In the genomic region with DNA sequence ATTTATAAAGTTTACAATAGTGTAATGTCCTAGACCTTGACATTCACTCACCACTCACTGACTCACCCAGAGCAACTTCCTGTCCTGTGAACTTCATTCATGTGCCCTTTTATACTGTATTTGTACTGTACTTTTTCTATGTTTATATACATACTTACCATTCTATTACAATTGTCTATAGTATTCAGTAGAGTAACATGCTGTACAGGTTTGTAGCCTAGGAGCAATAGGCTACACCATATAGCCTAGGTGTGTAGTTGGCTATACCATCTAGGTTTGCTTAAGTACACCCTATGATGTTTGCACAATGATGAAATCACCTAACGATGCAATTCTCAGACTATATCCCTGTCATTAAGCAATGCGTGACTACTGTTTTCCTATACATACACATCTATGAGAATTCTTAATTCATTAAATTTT, we compare ENCODE assay signal across 1 cellular context.
TF ChIP-seq lines count a peak whose summit lies in the region.

No MANE protein-coding gene starts in this region.

TF ChIP-seq in HepG2, 621 proteins besides CTCF, POLR2A, EP300 and RAD21 (continued from another document):
- TF ChIP-seq, protein P1, sequence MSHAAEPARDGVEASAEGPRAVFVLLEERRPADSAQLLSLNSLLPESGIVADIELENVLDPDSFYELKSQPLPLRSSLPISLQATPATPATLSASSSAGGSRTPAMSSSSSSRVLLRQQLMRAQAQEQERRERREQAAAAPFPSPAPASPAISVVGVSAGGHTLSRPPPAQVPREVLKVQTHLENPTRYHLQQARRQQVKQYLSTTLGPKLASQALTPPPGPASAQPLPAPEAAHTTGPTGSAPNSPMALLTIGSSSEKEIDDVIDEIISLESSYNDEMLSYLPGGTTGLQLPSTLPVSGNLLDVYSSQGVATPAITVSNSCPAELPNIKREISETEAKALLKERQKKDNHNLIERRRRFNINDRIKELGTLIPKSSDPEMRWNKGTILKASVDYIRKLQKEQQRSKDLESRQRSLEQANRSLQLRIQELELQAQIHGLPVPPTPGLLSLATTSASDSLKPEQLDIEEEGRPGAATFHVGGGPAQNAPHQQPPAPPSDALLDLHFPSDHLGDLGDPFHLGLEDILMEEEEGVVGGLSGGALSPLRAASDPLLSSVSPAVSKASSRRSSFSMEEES (CRISPR knock-in tag; IDR thresholded peaks at IDR 0.05): no peak; the same call in 1 of the 2 replicates
- TF ChIP-seq DNMT1 (CRISPR knock-in tag; IDR thresholded peaks at IDR 0.05) (no peak), ZNF232 (CRISPR knock-in tag; IDR thresholded peaks at IDR 0.05; ENCODE audit: borderline replicate concordance) (no peak), SRSF1 (optimal IDR thresholded peaks at IDR 0.05; ENCODE audit: low read depth, low read length) (no peak), HDAC2 (CRISPR knock-in tag; IDR thresholded peaks at IDR 0.05) (peak; percentile 30; the same call in 1 of the 2 replicates), ZEB1 (IDR thresholded peaks at IDR 0.05; ENCODE audit: insufficient replicate concordance, low read depth) (no peak), ZNF709 (CRISPR knock-in tag; IDR thresholded peaks at IDR 0.05) (no peak), ZSCAN9 (CRISPR knock-in tag; IDR thresholded peaks at IDR 0.05; ENCODE audit: borderline replicate concordance) (0 out of 2 replicates have a peak, but pooled peaks have one; percentile 24), SP1 (IDR thresholded peaks at IDR 0.05) (no peak), SP1 (CRISPR knock-in tag; IDR thresholded peaks at IDR 0.05) (no peak), YEATS2 (CRISPR knock-in tag; IDR thresholded peaks at IDR 0.05; ENCODE audit: borderline replicate concordance) (no peak), YY1 (IDR thresholded peaks at IDR 0.05; ENCODE audit: insufficient read depth, insufficient replicate concordance, low read depth, low read length) (no peak), CENPT (CRISPR knock-in tag; IDR thresholded peaks at IDR 0.05; ENCODE audit: low read depth) (no peak), ZC3H13 (CRISPR knock-in tag; IDR thresholded peaks at IDR 0.05) (no peak), SRSF9 (IDR thresholded peaks at IDR 0.05; ENCODE audit: borderline replicate concordance, insufficient read depth, low read depth, low read length, poor library complexity, severe bottlenecking) (no peak), TRIM24 (CRISPR knock-in tag; IDR thresholded peaks at IDR 0.05) (no peak), NFYC (CRISPR knock-in tag; IDR thresholded peaks at IDR 0.05) (no peak), EEA1 (CRISPR knock-in tag; IDR thresholded peaks at IDR 0.05; ENCODE audit: borderline replicate concordance) (no peak), ZNF747 (CRISPR knock-in tag; IDR thresholded peaks at IDR 0.05; ENCODE audit: borderline replicate concordance) (no peak)
- TF ChIP-seq, protein P2, sequence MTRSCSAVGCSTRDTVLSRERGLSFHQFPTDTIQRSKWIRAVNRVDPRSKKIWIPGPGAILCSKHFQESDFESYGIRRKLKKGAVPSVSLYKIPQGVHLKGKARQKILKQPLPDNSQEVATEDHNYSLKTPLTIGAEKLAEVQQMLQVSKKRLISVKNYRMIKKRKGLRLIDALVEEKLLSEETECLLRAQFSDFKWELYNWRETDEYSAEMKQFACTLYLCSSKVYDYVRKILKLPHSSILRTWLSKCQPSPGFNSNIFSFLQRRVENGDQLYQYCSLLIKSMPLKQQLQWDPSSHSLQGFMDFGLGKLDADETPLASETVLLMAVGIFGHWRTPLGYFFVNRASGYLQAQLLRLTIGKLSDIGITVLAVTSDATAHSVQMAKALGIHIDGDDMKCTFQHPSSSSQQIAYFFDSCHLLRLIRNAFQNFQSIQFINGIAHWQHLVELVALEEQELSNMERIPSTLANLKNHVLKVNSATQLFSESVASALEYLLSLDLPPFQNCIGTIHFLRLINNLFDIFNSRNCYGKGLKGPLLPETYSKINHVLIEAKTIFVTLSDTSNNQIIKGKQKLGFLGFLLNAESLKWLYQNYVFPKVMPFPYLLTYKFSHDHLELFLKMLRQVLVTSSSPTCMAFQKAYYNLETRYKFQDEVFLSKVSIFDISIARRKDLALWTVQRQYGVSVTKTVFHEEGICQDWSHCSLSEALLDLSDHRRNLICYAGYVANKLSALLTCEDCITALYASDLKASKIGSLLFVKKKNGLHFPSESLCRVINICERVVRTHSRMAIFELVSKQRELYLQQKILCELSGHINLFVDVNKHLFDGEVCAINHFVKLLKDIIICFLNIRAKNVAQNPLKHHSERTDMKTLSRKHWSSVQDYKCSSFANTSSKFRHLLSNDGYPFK (CRISPR knock-in tag; IDR thresholded peaks at IDR 0.05; ENCODE audit: borderline replicate concordance): no peak
- TF ChIP-seq, protein P3, sequence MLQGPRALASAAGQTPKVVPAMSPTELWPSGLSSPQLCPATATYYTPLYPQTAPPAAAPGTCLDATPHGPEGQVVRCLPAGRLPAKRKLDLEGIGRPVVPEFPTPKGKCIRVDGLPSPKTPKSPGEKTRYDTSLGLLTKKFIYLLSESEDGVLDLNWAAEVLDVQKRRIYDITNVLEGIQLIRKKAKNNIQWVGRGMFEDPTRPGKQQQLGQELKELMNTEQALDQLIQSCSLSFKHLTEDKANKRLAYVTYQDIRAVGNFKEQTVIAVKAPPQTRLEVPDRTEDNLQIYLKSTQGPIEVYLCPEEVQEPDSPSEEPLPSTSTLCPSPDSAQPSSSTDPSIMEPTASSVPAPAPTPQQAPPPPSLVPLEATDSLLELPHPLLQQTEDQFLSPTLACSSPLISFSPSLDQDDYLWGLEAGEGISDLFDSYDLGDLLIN (CRISPR knock-in tag; IDR thresholded peaks at IDR 0.05; ENCODE audit: borderline replicate concordance): no peak
- TF ChIP-seq, protein P4, sequence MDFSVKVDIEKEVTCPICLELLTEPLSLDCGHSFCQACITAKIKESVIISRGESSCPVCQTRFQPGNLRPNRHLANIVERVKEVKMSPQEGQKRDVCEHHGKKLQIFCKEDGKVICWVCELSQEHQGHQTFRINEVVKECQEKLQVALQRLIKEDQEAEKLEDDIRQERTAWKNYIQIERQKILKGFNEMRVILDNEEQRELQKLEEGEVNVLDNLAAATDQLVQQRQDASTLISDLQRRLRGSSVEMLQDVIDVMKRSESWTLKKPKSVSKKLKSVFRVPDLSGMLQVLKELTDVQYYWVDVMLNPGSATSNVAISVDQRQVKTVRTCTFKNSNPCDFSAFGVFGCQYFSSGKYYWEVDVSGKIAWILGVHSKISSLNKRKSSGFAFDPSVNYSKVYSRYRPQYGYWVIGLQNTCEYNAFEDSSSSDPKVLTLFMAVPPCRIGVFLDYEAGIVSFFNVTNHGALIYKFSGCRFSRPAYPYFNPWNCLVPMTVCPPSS (IDR thresholded peaks at IDR 0.05): no peak
- TF ChIP-seq, protein P5, sequence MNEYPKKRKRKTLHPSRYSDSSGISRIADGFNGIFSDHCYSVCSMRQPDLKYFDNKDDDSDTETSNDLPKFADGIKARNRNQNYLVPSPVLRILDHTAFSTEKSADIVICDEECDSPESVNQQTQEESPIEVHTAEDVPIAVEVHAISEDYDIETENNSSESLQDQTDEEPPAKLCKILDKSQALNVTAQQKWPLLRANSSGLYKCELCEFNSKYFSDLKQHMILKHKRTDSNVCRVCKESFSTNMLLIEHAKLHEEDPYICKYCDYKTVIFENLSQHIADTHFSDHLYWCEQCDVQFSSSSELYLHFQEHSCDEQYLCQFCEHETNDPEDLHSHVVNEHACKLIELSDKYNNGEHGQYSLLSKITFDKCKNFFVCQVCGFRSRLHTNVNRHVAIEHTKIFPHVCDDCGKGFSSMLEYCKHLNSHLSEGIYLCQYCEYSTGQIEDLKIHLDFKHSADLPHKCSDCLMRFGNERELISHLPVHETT (CRISPR knock-in tag; conservative IDR thresholded peaks at IDR 0.05): no peak
- TF ChIP-seq, protein P6, sequence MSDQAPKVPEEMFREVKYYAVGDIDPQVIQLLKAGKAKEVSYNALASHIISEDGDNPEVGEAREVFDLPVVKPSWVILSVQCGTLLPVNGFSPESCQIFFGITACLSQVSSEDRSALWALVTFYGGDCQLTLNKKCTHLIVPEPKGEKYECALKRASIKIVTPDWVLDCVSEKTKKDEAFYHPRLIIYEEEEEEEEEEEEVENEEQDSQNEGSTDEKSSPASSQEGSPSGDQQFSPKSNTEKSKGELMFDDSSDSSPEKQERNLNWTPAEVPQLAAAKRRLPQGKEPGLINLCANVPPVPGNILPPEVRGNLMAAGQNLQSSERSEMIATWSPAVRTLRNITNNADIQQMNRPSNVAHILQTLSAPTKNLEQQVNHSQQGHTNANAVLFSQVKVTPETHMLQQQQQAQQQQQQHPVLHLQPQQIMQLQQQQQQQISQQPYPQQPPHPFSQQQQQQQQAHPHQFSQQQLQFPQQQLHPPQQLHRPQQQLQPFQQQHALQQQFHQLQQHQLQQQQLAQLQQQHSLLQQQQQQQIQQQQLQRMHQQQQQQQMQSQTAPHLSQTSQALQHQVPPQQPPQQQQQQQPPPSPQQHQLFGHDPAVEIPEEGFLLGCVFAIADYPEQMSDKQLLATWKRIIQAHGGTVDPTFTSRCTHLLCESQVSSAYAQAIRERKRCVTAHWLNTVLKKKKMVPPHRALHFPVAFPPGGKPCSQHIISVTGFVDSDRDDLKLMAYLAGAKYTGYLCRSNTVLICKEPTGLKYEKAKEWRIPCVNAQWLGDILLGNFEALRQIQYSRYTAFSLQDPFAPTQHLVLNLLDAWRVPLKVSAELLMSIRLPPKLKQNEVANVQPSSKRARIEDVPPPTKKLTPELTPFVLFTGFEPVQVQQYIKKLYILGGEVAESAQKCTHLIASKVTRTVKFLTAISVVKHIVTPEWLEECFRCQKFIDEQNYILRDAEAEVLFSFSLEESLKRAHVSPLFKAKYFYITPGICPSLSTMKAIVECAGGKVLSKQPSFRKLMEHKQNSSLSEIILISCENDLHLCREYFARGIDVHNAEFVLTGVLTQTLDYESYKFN (CRISPR knock-in tag; conservative IDR thresholded peaks at IDR 0.05): 0 out of 2 replicates have a peak, but pooled peaks have one; percentile 33
- TF ChIP-seq, protein P7, sequence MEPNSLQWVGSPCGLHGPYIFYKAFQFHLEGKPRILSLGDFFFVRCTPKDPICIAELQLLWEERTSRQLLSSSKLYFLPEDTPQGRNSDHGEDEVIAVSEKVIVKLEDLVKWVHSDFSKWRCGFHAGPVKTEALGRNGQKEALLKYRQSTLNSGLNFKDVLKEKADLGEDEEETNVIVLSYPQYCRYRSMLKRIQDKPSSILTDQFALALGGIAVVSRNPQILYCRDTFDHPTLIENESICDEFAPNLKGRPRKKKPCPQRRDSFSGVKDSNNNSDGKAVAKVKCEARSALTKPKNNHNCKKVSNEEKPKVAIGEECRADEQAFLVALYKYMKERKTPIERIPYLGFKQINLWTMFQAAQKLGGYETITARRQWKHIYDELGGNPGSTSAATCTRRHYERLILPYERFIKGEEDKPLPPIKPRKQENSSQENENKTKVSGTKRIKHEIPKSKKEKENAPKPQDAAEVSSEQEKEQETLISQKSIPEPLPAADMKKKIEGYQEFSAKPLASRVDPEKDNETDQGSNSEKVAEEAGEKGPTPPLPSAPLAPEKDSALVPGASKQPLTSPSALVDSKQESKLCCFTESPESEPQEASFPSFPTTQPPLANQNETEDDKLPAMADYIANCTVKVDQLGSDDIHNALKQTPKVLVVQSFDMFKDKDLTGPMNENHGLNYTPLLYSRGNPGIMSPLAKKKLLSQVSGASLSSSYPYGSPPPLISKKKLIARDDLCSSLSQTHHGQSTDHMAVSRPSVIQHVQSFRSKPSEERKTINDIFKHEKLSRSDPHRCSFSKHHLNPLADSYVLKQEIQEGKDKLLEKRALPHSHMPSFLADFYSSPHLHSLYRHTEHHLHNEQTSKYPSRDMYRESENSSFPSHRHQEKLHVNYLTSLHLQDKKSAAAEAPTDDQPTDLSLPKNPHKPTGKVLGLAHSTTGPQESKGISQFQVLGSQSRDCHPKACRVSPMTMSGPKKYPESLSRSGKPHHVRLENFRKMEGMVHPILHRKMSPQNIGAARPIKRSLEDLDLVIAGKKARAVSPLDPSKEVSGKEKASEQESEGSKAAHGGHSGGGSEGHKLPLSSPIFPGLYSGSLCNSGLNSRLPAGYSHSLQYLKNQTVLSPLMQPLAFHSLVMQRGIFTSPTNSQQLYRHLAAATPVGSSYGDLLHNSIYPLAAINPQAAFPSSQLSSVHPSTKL (CRISPR knock-in tag; IDR thresholded peaks at IDR 0.05): peak; percentile 84
- TF ChIP-seq, protein P8, sequence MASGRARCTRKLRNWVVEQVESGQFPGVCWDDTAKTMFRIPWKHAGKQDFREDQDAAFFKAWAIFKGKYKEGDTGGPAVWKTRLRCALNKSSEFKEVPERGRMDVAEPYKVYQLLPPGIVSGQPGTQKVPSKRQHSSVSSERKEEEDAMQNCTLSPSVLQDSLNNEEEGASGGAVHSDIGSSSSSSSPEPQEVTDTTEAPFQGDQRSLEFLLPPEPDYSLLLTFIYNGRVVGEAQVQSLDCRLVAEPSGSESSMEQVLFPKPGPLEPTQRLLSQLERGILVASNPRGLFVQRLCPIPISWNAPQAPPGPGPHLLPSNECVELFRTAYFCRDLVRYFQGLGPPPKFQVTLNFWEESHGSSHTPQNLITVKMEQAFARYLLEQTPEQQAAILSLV (CRISPR knock-in tag; IDR thresholded peaks at IDR 0.05; ENCODE audit: borderline replicate concordance): no peak
- TF ChIP-seq, protein P9, sequence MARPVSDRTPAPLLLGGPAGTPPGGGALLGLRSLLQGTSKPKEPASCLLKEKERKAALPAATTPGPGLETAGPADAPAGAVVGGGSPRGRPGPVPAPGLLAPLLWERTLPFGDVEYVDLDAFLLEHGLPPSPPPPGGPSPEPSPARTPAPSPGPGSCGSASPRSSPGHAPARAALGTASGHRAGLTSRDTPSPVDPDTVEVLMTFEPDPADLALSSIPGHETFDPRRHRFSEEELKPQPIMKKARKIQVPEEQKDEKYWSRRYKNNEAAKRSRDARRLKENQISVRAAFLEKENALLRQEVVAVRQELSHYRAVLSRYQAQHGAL (CRISPR knock-in tag; IDR thresholded peaks at IDR 0.05; ENCODE audit: not compliant biosample characterization): no peak
- TF ChIP-seq, protein P10, sequence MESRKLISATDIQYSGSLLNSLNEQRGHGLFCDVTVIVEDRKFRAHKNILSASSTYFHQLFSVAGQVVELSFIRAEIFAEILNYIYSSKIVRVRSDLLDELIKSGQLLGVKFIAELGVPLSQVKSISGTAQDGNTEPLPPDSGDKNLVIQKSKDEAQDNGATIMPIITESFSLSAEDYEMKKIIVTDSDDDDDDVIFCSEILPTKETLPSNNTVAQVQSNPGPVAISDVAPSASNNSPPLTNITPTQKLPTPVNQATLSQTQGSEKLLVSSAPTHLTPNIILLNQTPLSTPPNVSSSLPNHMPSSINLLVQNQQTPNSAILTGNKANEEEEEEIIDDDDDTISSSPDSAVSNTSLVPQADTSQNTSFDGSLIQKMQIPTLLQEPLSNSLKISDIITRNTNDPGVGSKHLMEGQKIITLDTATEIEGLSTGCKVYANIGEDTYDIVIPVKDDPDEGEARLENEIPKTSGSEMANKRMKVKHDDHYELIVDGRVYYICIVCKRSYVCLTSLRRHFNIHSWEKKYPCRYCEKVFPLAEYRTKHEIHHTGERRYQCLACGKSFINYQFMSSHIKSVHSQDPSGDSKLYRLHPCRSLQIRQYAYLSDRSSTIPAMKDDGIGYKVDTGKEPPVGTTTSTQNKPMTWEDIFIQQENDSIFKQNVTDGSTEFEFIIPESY (CRISPR knock-in tag; IDR thresholded peaks at IDR 0.05): no peak
TF ChIP-seq in HepG2: peak in this region for 69.
